22 cellular contexts compared by ENCODE assay signal in the genomic region with DNA sequence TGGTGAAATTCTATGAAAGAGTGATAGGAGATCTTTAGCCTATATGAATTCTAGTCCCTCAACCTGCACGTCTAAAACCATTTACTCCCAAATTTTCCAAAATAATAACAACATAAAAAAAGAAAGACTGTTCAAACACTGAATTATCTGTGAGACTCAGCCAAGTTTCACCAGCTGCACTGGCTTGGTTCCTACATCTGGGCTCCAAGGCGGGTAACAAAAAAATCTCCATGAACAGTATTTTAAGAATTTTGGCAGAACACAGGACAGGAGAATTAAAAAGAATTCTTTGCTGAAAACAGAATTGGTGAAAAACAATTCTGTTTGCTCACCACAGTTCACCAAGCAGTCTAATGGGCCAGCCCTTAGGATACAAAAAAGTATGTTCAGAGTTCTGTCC.
"Had no signal": no experiment of that assay in that cellular context is flagged by ENCODE, and none has a peak within 500 bp of the region (broad histone marks: within the 10 kb centered on the region; RNA-seq: fewer than 3 reads in every experiment).

No MANE protein-coding gene starts in this region.

- H3K9me3 ChIP-seq: adrenal gland, heart right ventricle, neutrophil, prostate gland had no signal

- H3K36me3 ChIP-seq: adrenal gland, cardiac muscle cell, heart right ventricle, neutrophil, prostate gland had no signal

- FAIRE-seq: frontal cortex had no signal

- H3K27ac Mint-ChIP-seq: activated naive CD4-positive, alpha-beta T cell treated with anti-CD3 and anti-CD28 coated beads, Interleukin-2, amount 50 U/mL, for 24 hours; natural killer cell; stimulated activated naive CD8-positive, alpha-beta T cell treated with anti-CD3 and anti-CD28 coated beads, Interleukin-15, Interleukin-2, amounts not matched to agents 100 ng/mL and 50 ng/mL, for 24 hours; T-helper 1 cell treated with Interleukin-12 subunit alpha and Interleukin-12 subunit beta and Interleukin-4 antibody, amounts not matched to agents 30 μg/mL and 1 μg/mL, for 36 hours had no signal

- H3K4me1 Mint-ChIP-seq: activated naive CD4-positive, alpha-beta T cell treated with anti-CD3 and anti-CD28 coated beads, Interleukin-2, amount 50 U/mL, for 24 hours had no signal

- H3K4me1 ChIP-seq: prostate gland had no signal

- H3K4me3 ChIP-seq: adrenal gland, cardiac muscle cell, heart right ventricle, prostate gland had no signal

- ATAC-seq: activated CD4-positive, CD25-positive, alpha-beta regulatory T cell treated with anti-CD3 and anti-CD28 coated beads, Interleukin-2, amount 50 U/mL, for 24 hours; heart right ventricle; natural killer cell; right cardiac atrium had no signal

- DNase-seq: activated CD4-positive, alpha-beta T cell treated with anti-CD3 and anti-CD28 coated beads, Interleukin-2, amount 50 U/mL, for 1 hour; activated CD8-positive, alpha-beta memory T cell treated with anti-CD3 and anti-CD28 coated beads for 24 hours; activated CD8-positive, alpha-beta memory T cell treated with anti-CD3 and anti-CD28 coated beads, Interleukin-2, amount 50 U/mL, for 48 hours; activated effector memory CD4-positive, alpha-beta T cell treated with anti-CD3 and anti-CD28 coated beads, Interleukin-2, amount 50 U/mL, for 16 hours; activated T-cell treated with anti-CD3 and anti-CD28 coated beads, Interleukin-2, amount 50 U/mL, for 48 hours; adrenal gland; dermis blood vessel endothelial cell; heart right ventricle; mesenchymal stem cell; natural killer cell; right cardiac atrium; stimulated activated CD4-positive, alpha-beta T cell treated with anti-CD3 and anti-CD28 coated beads, Interleukin-2, amount 100 ng/mL, for 48 hours; trophoblast cell had no signal

- H3K27me3 ChIP-seq: adrenal gland, cardiac muscle cell, heart right ventricle, neutrophil had no signal

- H3K36me3 Mint-ChIP-seq: activated naive CD4-positive, alpha-beta T cell treated with anti-CD3 and anti-CD28 coated beads, Interleukin-2, amount 50 U/mL, for 24 hours; natural killer cell had no signal

- H3K4me3 Mint-ChIP-seq: activated naive CD4-positive, alpha-beta T cell treated with anti-CD3 and anti-CD28 coated beads, Interleukin-2, amount 50 U/mL, for 24 hours; natural killer cell; stimulated activated naive CD8-positive, alpha-beta T cell treated with anti-CD3 and anti-CD28 coated beads, Interleukin-15, Interleukin-2, amounts not matched to agents 100 ng/mL and 50 ng/mL, for 24 hours; T-helper 1 cell treated with Interleukin-12 subunit alpha and Interleukin-12 subunit beta and Interleukin-4 antibody, amounts not matched to agents 30 μg/mL and 1 μg/mL, for 36 hours had no signal

- H3K9me3 Mint-ChIP-seq: activated naive CD4-positive, alpha-beta T cell treated with anti-CD3 and anti-CD28 coated beads, Interleukin-2, amount 50 U/mL, for 24 hours; natural killer cell; stimulated activated naive CD8-positive, alpha-beta T cell treated with anti-CD3 and anti-CD28 coated beads, Interleukin-15, Interleukin-2, amounts not matched to agents 100 ng/mL and 50 ng/mL, for 24 hours; T-helper 1 cell treated with Interleukin-12 subunit alpha and Interleukin-12 subunit beta and Interleukin-4 antibody, amounts not matched to agents 30 μg/mL and 1 μg/mL, for 36 hours had no signal

- H3K27ac ChIP-seq: adrenal gland, cardiac muscle cell, epithelial cell of prostate, heart right ventricle, neutrophil, prostate gland had no signal
